ENCODE assay signal across 11 cellular contexts in the genomic region with DNA sequence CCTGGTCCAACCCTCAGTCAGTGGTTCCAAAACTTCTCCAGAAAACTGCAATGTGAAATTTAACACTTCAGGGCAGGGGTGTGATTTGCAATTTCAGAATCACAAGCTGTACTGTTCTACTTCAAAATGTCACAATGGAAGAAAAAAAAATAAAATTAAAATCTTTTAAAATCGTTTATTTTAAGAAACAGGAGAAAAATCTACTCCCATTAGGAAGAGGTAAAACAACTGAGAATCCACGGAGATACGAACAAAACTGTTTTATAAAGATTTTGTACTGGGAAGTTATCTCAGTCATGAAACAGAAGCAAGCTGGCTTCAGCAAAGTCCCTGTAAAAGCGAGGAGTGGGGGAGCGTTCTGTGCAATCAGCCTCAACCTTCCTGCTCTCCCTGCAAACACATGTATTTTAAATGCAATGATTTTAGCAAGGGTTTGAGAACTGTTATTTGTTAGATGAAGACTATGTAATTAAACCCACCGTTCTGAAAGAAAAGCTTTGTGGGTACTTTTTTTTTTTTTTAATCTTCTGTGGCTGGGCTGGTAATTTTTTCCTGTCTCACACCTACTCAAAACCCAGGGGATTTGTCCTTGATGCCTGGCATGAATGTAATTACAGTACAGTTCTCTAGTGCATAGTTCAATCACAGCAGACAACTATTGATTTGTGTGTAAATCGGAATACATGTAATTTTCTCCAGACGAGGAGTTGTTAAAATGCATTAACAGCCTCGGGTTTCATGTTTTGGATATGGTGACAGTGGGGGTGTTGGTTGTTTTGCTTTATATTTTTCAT.
DNase-seq lines count a peak whose midpoint lies in the region; ATAC-seq and TF ChIP-seq lines count a peak whose summit lies in the region.
"Had no signal": no experiment of that assay in that cellular context is flagged by ENCODE, and none has a peak within 500 bp of the region (broad histone marks: within the 10 kb centered on the region; RNA-seq: fewer than 3 reads in every experiment).

No MANE protein-coding gene starts in this region.

- peak overlapping the region; percentile 51 for H3K27ac ChIP-seq in mesodermal cell (ENCODE audit: low read depth, low read length, severe bottlenecking)
- H3K27ac ChIP-seq: BLaER1, gastroesophageal sphincter had no signal

- ATAC-seq in GM18870 (IDR thresholded peaks at IDR 0.05; ENCODE audit: unreplicated experiment), result no peak
- ATAC-seq: gastroesophageal sphincter; naive thymus-derived CD4-positive, alpha-beta T cell had no signal

- 58 to 63% methylated on average over 3 to 7 of the region's 9 CpGs for WGBS in mesodermal cell (ENCODE audit: insufficient coverage in 2 of 2), 2 experiments

- in situ Hi-C loops in astrocyte of the spinal cord (cut with HindIII; ENCODE audit: low sequenced_read_pairs), result no loop called here

- no peaks in the 10 kb centered on the region for H3K36me3 ChIP-seq in mesodermal cell (ENCODE audit: control insufficient read depth, insufficient read depth, low read length)
- H3K36me3 ChIP-seq: BLaER1, gastroesophageal sphincter had no signal

- H3K9me3 ChIP-seq in mesodermal cell (ENCODE audit: control insufficient read depth, low read length), result peaks cover 4% of the 10 kb centered on the region
- H3K9me3 ChIP-seq: BLaER1, gastroesophageal sphincter had no signal

- no peak for TF ChIP-seq CTCF in astrocyte of the spinal cord (IDR thresholded peaks at IDR 0.05; ENCODE audit: low read depth, low read length)
- no peak for TF ChIP-seq CTCF in GM20000 (IDR thresholded peaks at IDR 0.05; ENCODE audit: extremely low read depth, missing control alignments)

- H3K4me1 ChIP-seq in mesodermal cell (ENCODE audit: control insufficient read depth, insufficient read depth, low read length, poor library complexity, severe bottlenecking), result peaks cover 20% of the 10 kb centered on the region

- peak; percentile 20 for DNase-seq in COR-L47 (lab: John Stamatoyannopoulos, UW)
- peak; percentile 27 for DNase-seq in NCI-H1694 (lab: John Stamatoyannopoulos, UW)
- peak; percentile 35 for DNase-seq in astrocyte of the spinal cord (ENCODE audit: low read depth, low spot score)
- DNase-seq in GM20000 (ENCODE audit: low spot score), result no peak
- no peak for DNase-seq in stimulated activated CD4-positive, alpha-beta T cell treated with anti-CD3 and anti-CD28 coated beads, Interleukin-2, amount 100 ng/mL, for 24 hours
- DNase-seq in ecto neural progenitor cell (ENCODE audit: low spot score), result no peak
- DNase-seq: naive thymus-derived CD4-positive, alpha-beta T cell had no signal

- H3K4me3 ChIP-seq in astrocyte of the spinal cord (ENCODE audit: low read depth, low read length), result no peak overlapping the region
- no peak overlapping the region for H3K4me3 ChIP-seq in mesodermal cell (ENCODE audit: extremely low read depth, insufficient read depth, low read length, poor library complexity, severe bottlenecking)
- H3K4me3 ChIP-seq: BLaER1, gastroesophageal sphincter had no signal

Comparison
In these comparisons a context has a peak if more than half of its experiments do, and no peak if none do; other contexts are left out.
1. DNase-seq: peak in COR-L47 (single experiment), NCI-H1694 (single experiment) and astrocyte of the spinal cord (single experiment); none in GM20000 (single experiment), stimulated activated CD4-positive, alpha-beta T cell treated with anti-CD3 and anti-CD28 coated beads, Interleukin-2, amount 100 ng/mL, for 24 hours (0 of 2) and ecto neural progenitor cell (single experiment).